ENCODE assay signal across 15 cellular contexts in genomic region chr18:35127201-35127600, GRCh38.
DNase-seq lines count a peak whose midpoint lies in the region; ATAC-seq and TF ChIP-seq lines count a peak whose summit lies in the region.
"Had no signal": no experiment of that assay in that cellular context is flagged by ENCODE, and none has a peak within 500 bp of the region (broad histone marks: within the 10 kb centered on the region; RNA-seq: fewer than 3 reads in every experiment).

No MANE protein-coding gene starts in this region.

- H3K27ac Mint-ChIP-seq in activated CD8-positive, alpha-beta T cell treated with anti-CD3 and anti-CD28 coated beads for 36 hours = no peak overlapping the region
- no peak overlapping the region for H3K27ac Mint-ChIP-seq in activated CD8-positive, alpha-beta T cell treated with anti-CD3 and anti-CD28 coated beads, Interleukin-2, amount 10 ng/mL, durations not matched to agents 7 days and 5 days
- H3K27ac Mint-ChIP-seq in chondrocyte (ENCODE audit: unreplicated experiment) = no peak overlapping the region
- H3K27ac Mint-ChIP-seq in neural progenitor cell = no peak overlapping the region

- H3K9me3 Mint-ChIP-seq in activated CD8-positive, alpha-beta T cell treated with anti-CD3 and anti-CD28 coated beads for 36 hours = peaks cover 9% of the 10 kb centered on the region
- peaks cover 8% of the 10 kb centered on the region for H3K9me3 Mint-ChIP-seq in activated CD8-positive, alpha-beta T cell treated with anti-CD3 and anti-CD28 coated beads, Interleukin-2, amount 10 ng/mL, durations not matched to agents 7 days and 5 days (ENCODE audit: insufficient read depth)
- H3K9me3 Mint-ChIP-seq in chondrocyte (ENCODE audit: low read depth) (no peaks in the 10 kb centered on the region), neural progenitor cell (no peaks in the 10 kb centered on the region)

- no peaks in the 10 kb centered on the region for H3K27me3 Mint-ChIP-seq in activated CD8-positive, alpha-beta T cell treated with anti-CD3 and anti-CD28 coated beads for 36 hours
- H3K27me3 Mint-ChIP-seq in activated CD8-positive, alpha-beta T cell treated with anti-CD3 and anti-CD28 coated beads, Interleukin-2, amount 10 ng/mL, durations not matched to agents 7 days and 5 days (ENCODE audit: low read depth) = no peaks in the 10 kb centered on the region
- no peaks in the 10 kb centered on the region for H3K27me3 Mint-ChIP-seq in chondrocyte (ENCODE audit: low read depth)
- no peaks in the 10 kb centered on the region for H3K27me3 Mint-ChIP-seq in neural progenitor cell (ENCODE audit: insufficient read depth, low read depth)

- H3K27ac ChIP-seq in Karpas-422 (ENCODE audit: low read length) = no peak overlapping the region
- no peak overlapping the region for H3K27ac ChIP-seq in neural progenitor cell
- no peak overlapping the region for H3K27ac ChIP-seq in body of pancreas
- H3K27ac ChIP-seq: BLaER1 had no signal

- H3K36me3 ChIP-seq in Karpas-422 (ENCODE audit: insufficient read depth, low read length) = peaks cover 74% of the 10 kb centered on the region
- no peaks in the 10 kb centered on the region for H3K36me3 ChIP-seq in neural progenitor cell
- peaks cover 0 to 2% of the 10 kb centered on the region in 2 donors for H3K36me3 ChIP-seq in body of pancreas (replicated peaks in 1 of 2; ENCODE audit: insufficient read depth in 1 of 2, low read depth in 2 of 2)

- no peak for ATAC-seq in activated CD8-positive, alpha-beta T cell treated with anti-CD3 and anti-CD28 coated beads for 36 hours
- no peak for ATAC-seq in activated CD8-positive, alpha-beta T cell treated with anti-CD3 and anti-CD28 coated beads, Interleukin-2, amount 10 ng/mL, durations not matched to agents 7 days and 5 days
- ATAC-seq in body of pancreas (no peak), GM21528 (IDR thresholded peaks at IDR 0.05; ENCODE audit: low FRiP score, unreplicated experiment) (no peak)

- no peak for TF ChIP-seq CTCF in activated CD8-positive, alpha-beta T cell treated with anti-CD3 and anti-CD28 coated beads for 36 hours (IDR thresholded peaks at IDR 0.05)
- TF ChIP-seq CTCF in chondrocyte (IDR thresholded peaks at IDR 0.05) (peak; percentile 37), neural progenitor cell (IDR thresholded peaks at IDR 0.05) (peak; percentile 38), body of pancreas (IDR thresholded peaks at IDR 0.05) (no peak)

- H3K9me2 ChIP-seq in Karpas-422 (replicated peaks; ENCODE audit: insufficient read depth, low read length) = no peaks in the 10 kb centered on the region

- POLR2A ChIA-PET in activated CD8-positive, alpha-beta T cell treated with anti-CD3 and anti-CD28 coated beads for 36 hours (lab: Charles Lee) = interaction anchor here (1.1 to 1.3 kb wide), 2 partner anchors 10 to 85 kb away, joined by 3 to 4 read pairs; no protein-coding TSS in a partner anchor
- POLR2A ChIA-PET in activated CD8-positive, alpha-beta T cell treated with anti-CD3 and anti-CD28 coated beads, Interleukin-2, amount 10 ng/mL, durations not matched to agents 7 days and 5 days (lab: Charles Lee) = no interaction called here

- H3K79me2 ChIP-seq in Karpas-422 (ENCODE audit: low read length) = peaks cover 97% of the 10 kb centered on the region
- no peaks in the 10 kb centered on the region for H3K79me2 ChIP-seq in neural progenitor cell (ENCODE audit: low read depth)

- intact Hi-C loops in activated CD8-positive, alpha-beta T cell treated with anti-CD3 and anti-CD28 coated beads for 36 hours (cut with micrococcal nuclease) = no loop called here
- intact Hi-C loops in body of pancreas (cut with DNase I) = no loop called here

- peaks cover 36% of the 10 kb centered on the region for H3K36me3 Mint-ChIP-seq in activated CD8-positive, alpha-beta T cell treated with anti-CD3 and anti-CD28 coated beads for 36 hours (ENCODE audit: low read depth)
- H3K36me3 Mint-ChIP-seq in activated CD8-positive, alpha-beta T cell treated with anti-CD3 and anti-CD28 coated beads, Interleukin-2, amount 10 ng/mL, durations not matched to agents 7 days and 5 days (ENCODE audit: low read depth) = peaks cover 42% of the 10 kb centered on the region
- H3K36me3 Mint-ChIP-seq in chondrocyte (ENCODE audit: low read depth) (peaks cover 11% of the 10 kb centered on the region), neural progenitor cell (peaks cover 13% of the 10 kb centered on the region)

- no peak overlapping the region for H3K4me3 Mint-ChIP-seq in activated CD8-positive, alpha-beta T cell treated with anti-CD3 and anti-CD28 coated beads for 36 hours
- no peak overlapping the region for H3K4me3 Mint-ChIP-seq in activated CD8-positive, alpha-beta T cell treated with anti-CD3 and anti-CD28 coated beads, Interleukin-2, amount 10 ng/mL, durations not matched to agents 7 days and 5 days
- H3K4me3 Mint-ChIP-seq in chondrocyte (ENCODE audit: unreplicated experiment) (no peak overlapping the region), neural progenitor cell (no peak overlapping the region)

- H4K20me1 ChIP-seq in Karpas-422 (ENCODE audit: insufficient read depth, low read depth, low read length) (peaks cover 19% of the 10 kb centered on the region; the same call in 1 of the 2 replicates), neural progenitor cell (ENCODE audit: low read depth) (no peaks in the 10 kb centered on the region)
- H4K20me1 ChIP-seq: BLaER1 had no signal

- H3K9me3 ChIP-seq in Karpas-422 (ENCODE audit: low read length) (no peaks in the 10 kb centered on the region), neural progenitor cell (ENCODE audit: low read depth) (no peaks in the 10 kb centered on the region), body of pancreas (no peaks in the 10 kb centered on the region)

- TF ChIP-seq POLR2A in body of pancreas (IDR thresholded peaks at IDR 0.05) = no peak

- H3K4me2 ChIP-seq in Karpas-422 (ENCODE audit: low read depth, low read length, poor library complexity, severe bottlenecking) = no peak overlapping the region
- H3K4me2 ChIP-seq in neural progenitor cell = no peak overlapping the region
- H3K4me2 ChIP-seq: BLaER1 had no signal

- H3K4me1 ChIP-seq in Karpas-422 (ENCODE audit: low read length) (peaks cover 65% of the 10 kb centered on the region), neural progenitor cell (peaks cover 9% of the 10 kb centered on the region), body of pancreas (peaks cover 5% of the 10 kb centered on the region)

- H2AFZ ChIP-seq in Karpas-422 (ENCODE audit: low read length) (no peak overlapping the region), neural progenitor cell (replicated peaks) (no peak overlapping the region)

- no peaks in the 10 kb centered on the region for H3K27me3 ChIP-seq in Karpas-422 (ENCODE audit: low read length)
- no peaks in the 10 kb centered on the region for H3K27me3 ChIP-seq in neural progenitor cell
- H3K27me3 ChIP-seq in body of pancreas = no peaks in the 10 kb centered on the region
- H3K27me3 ChIP-seq: BLaER1 had no signal

- CTCF ChIA-PET in activated CD8-positive, alpha-beta T cell treated with anti-CD3 and anti-CD28 coated beads for 36 hours (lab: Charles Lee) = interaction anchor here (0.6 to 3.2 kb wide), 6 partner anchors 15 to 121 kb away, joined by 3 to 9 read pairs (median 3); no protein-coding TSS in a partner anchor
- CTCF ChIA-PET in activated CD8-positive, alpha-beta T cell treated with anti-CD3 and anti-CD28 coated beads, Interleukin-2, amount 10 ng/mL, durations not matched to agents 7 days and 5 days (lab: Charles Lee) = interaction anchor here (0.9 to 3.4 kb wide), 7 partner anchors 10 to 121 kb away, joined by 4 to 12 read pairs (median 4); no protein-coding TSS in a partner anchor

- no peak overlapping the region for H3K4me3 ChIP-seq in Karpas-422 (ENCODE audit: low read length)
- no peak overlapping the region for H3K4me3 ChIP-seq in neural progenitor cell
- no peak overlapping the region for H3K4me3 ChIP-seq in body of pancreas
- H3K4me3 ChIP-seq: BLaER1 had no signal

- H3K9ac ChIP-seq in Karpas-422 (ENCODE audit: low read length) (no peak overlapping the region), neural progenitor cell (no peak overlapping the region)
- H3K9ac ChIP-seq: BLaER1 had no signal

- DNase-seq in activated CD8-positive, alpha-beta T cell treated with anti-CD3 and anti-CD28 coated beads for 36 hours = peak; percentile 26
- no peak for DNase-seq in activated CD8-positive, alpha-beta T cell treated with anti-CD3 and anti-CD28 coated beads, Interleukin-2, amount 10 ng/mL, durations not matched to agents 7 days and 5 days
- peak; percentile 68 for DNase-seq in Karpas-422
- no peak for DNase-seq in chondrocyte (ENCODE audit: low spot score)
- peak; percentile 47 for DNase-seq in neural progenitor cell (ENCODE audit: low spot score)
- no peak for DNase-seq in body of pancreas
- DNase-seq in NOMO-1 treated with dmso at 0.1 percent for 144 hours (lab: John Stamatoyannopoulos, UW; ENCODE audit: unreplicated experiment) = no peak
- DNase-seq: activated CD4-positive, alpha-beta T cell treated with anti-CD3 and anti-CD28 coated beads for 48 hours; activated naive CD4-positive, alpha-beta T cell treated with Interleukin-2 at 50 U/mL for 16 hours; effector CD4-positive, alpha-beta T cell; NCI-H1092 treated with DMSO at 0.1 percent for 48 hours; Right ventricle myocardium superior; stimulated activated CD4-positive, alpha-beta T cell treated with anti-CD3 and anti-CD28 coated beads, Interleukin-1b, Interleukin-23, amount 100 ng/mL, for 48 hours had no signal

- no peaks in the 10 kb centered on the region for H3F3A ChIP-seq in neural progenitor cell (ENCODE audit: low read depth)

- peaks cover 16% of the 10 kb centered on the region for H3K4me1 Mint-ChIP-seq in activated CD8-positive, alpha-beta T cell treated with anti-CD3 and anti-CD28 coated beads for 36 hours (ENCODE audit: low read depth)
- peaks cover 15% of the 10 kb centered on the region for H3K4me1 Mint-ChIP-seq in activated CD8-positive, alpha-beta T cell treated with anti-CD3 and anti-CD28 coated beads, Interleukin-2, amount 10 ng/mL, durations not matched to agents 7 days and 5 days (ENCODE audit: low read depth)
- H3K4me1 Mint-ChIP-seq in chondrocyte (ENCODE audit: low read depth) (peaks cover 5% of the 10 kb centered on the region), neural progenitor cell (peaks cover 4% of the 10 kb centered on the region)

- 61 to 79% methylated on average over 4 of the region's 4 CpGs for WGBS in body of pancreas, 2 donors

Comparison
In these comparisons a context has a peak if more than half of its experiments do, and no peak if none do; other contexts are left out.
1. DNase-seq: peak in activated CD8-positive, alpha-beta T cell treated with anti-CD3 and anti-CD28 coated beads for 36 hours (single experiment), Karpas-422 (single experiment) and neural progenitor cell (single experiment); none in activated CD8-positive, alpha-beta T cell treated with anti-CD3 and anti-CD28 coated beads, Interleukin-2, amount 10 ng/mL, durations not matched to agents 7 days and 5 days (single experiment), chondrocyte (single experiment), body of pancreas (0 of 4) and NOMO-1 treated with dmso at 0.1 percent for 144 hours (single experiment).
2. CTCF ChIP-seq: peak in chondrocyte (single experiment) and neural progenitor cell (single experiment); none in activated CD8-positive, alpha-beta T cell treated with anti-CD3 and anti-CD28 coated beads for 36 hours (single experiment) and body of pancreas (0 of 7).